Comparison of ENCODE assay signal across 8 cellular contexts in the genomic region with DNA sequence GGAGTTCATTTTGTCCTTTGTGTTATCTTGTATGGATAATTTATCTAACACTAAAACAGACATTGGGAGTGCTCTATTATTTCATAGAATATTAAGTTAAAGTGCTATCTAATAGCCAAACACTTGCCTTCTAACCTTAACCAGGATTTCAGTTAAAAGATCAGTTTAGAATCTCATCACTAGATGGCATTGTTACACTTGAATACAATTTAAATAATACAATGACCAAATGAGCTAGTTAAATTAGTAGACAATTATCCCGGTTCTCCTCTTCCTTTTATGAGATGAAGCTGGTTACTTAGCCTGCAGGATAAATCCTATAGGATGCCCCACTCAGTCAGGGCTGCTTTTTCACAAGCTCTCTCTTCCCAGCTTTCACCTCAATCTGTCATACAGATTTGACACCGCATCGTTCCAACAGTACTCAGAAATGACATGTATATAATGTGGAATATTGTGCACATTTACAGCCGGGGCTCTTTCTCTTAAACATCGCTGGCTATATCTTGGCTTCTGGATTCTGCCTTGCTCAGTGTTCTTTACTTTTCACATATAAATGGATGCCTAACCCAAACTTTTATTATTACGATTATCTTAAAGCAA.
A peak's percentile ranks its signal among the peaks of the same experiment; 100 is the strongest.
DNase-seq lines count a peak whose midpoint lies in the region; ATAC-seq, FAIRE-seq and TF ChIP-seq lines count a peak whose summit lies in the region.

No MANE protein-coding gene starts in this region.

- TF ChIP-seq RAD21 in Ishikawa (IDR thresholded peaks at IDR 0.05; ENCODE audit: low read depth), result peak; percentile 63

- POLR2A ChIA-PET in activated CD8-positive, alpha-beta T cell treated with anti-CD3 and anti-CD28 coated beads, Interleukin-2, amount 10 ng/mL, durations not matched to agents 7 days and 5 days (lab: Charles Lee), result no interaction called here
- POLR2A ChIA-PET in naive thymus-derived CD4-positive, alpha-beta T cell (lab: Charles Lee), result no interaction called here

- H3K27ac Mint-ChIP-seq in activated CD8-positive, alpha-beta T cell treated with anti-CD3 and anti-CD28 coated beads, Interleukin-2, amount 10 ng/mL, durations not matched to agents 7 days and 5 days, result no peak overlapping the region
- H3K27ac Mint-ChIP-seq in stimulated activated naive B cell treated with anti-CD40 and anti-IgM and Interleukin-4, amounts not matched to agents 10 μg/mL and 1 μg/mL and 100 μg/mL, for 72 hours, result no peak overlapping the region
- no peak overlapping the region for H3K27ac Mint-ChIP-seq in naive thymus-derived CD4-positive, alpha-beta T cell

- H3K9me3 Mint-ChIP-seq in activated CD8-positive, alpha-beta T cell treated with anti-CD3 and anti-CD28 coated beads, Interleukin-2, amount 10 ng/mL, durations not matched to agents 7 days and 5 days (ENCODE audit: insufficient read depth), result no peaks in the 10 kb centered on the region
- H3K9me3 Mint-ChIP-seq in stimulated activated naive B cell treated with anti-CD40 and anti-IgM and Interleukin-4, amounts not matched to agents 10 μg/mL and 1 μg/mL and 100 μg/mL, for 72 hours, result no peaks in the 10 kb centered on the region
- H3K9me3 Mint-ChIP-seq in naive thymus-derived CD4-positive, alpha-beta T cell, result no peaks in the 10 kb centered on the region

- peak; percentile 80 for FAIRE-seq in G401.6 (lab: Jason Lieb, UNC)

- H3K27me3 ChIP-seq in RWPE2 (ENCODE audit: insufficient read depth, poor library complexity, severe bottlenecking), result no peaks in the 10 kb centered on the region
- peaks cover 0 to 3% of the 10 kb centered on the region in 2 donors for H3K27me3 ChIP-seq in naive thymus-derived CD4-positive, alpha-beta T cell (ENCODE audit: control insufficient read depth in 2 of 2, insufficient read depth in 2 of 2, low read length in 2 of 2)

- CTCF ChIA-PET in activated CD8-positive, alpha-beta T cell treated with anti-CD3 and anti-CD28 coated beads, Interleukin-2, amount 10 ng/mL, durations not matched to agents 7 days and 5 days (lab: Charles Lee), result interaction anchor here (0.7 to 1.0 kb wide), 2 partner anchors 9 to 1212 kb away, joined by 3 read pairs; no protein-coding TSS in a partner anchor
- CTCF ChIA-PET in naive thymus-derived CD4-positive, alpha-beta T cell (lab: Charles Lee), result interaction anchor here (1.9 to 3.4 kb wide), 2 partner anchors 1212 to 1816 kb away, joined by 10 read pairs; no protein-coding TSS in a partner anchor

- no peaks in the 10 kb centered on the region for H3K36me3 Mint-ChIP-seq in activated CD8-positive, alpha-beta T cell treated with anti-CD3 and anti-CD28 coated beads, Interleukin-2, amount 10 ng/mL, durations not matched to agents 7 days and 5 days (ENCODE audit: low read depth)
- no peaks in the 10 kb centered on the region for H3K36me3 Mint-ChIP-seq in stimulated activated naive B cell treated with anti-CD40 and anti-IgM and Interleukin-4, amounts not matched to agents 10 μg/mL and 1 μg/mL and 100 μg/mL, for 72 hours
- no peaks in the 10 kb centered on the region for H3K36me3 Mint-ChIP-seq in naive thymus-derived CD4-positive, alpha-beta T cell

- TF ChIP-seq CTCF in RWPE2 (IDR thresholded peaks at IDR 0.05; ENCODE audit: poor library complexity, severe bottlenecking), result peak; percentile 63

- DNase-seq in RWPE2 (ENCODE audit: low spot score) (no peak), foreskin melanocyte (peak; percentile 40)
- DNase-seq in activated CD8-positive, alpha-beta T cell treated with anti-CD3 and anti-CD28 coated beads, Interleukin-2, amount 10 ng/mL, durations not matched to agents 7 days and 5 days, result no peak
- no peak for DNase-seq in stimulated activated naive B cell treated with anti-CD40 and anti-IgM and Interleukin-4, amounts not matched to agents 10 μg/mL and 1 μg/mL and 100 μg/mL, for 72 hours
- no peak for DNase-seq in naive thymus-derived CD4-positive, alpha-beta T cell

- 0 out of 3 replicates have a peak, but pooled peaks have one; percentile 41 for ATAC-seq in RWPE2 (ENCODE audit: low read depth)
- ATAC-seq in activated CD8-positive, alpha-beta T cell treated with anti-CD3 and anti-CD28 coated beads, Interleukin-2, amount 10 ng/mL, durations not matched to agents 7 days and 5 days, result no peak
- no peak for ATAC-seq in stimulated activated naive B cell treated with anti-CD40 and anti-IgM and Interleukin-4, amounts not matched to agents 10 μg/mL and 1 μg/mL and 100 μg/mL, for 72 hours (replicated peaks)
- ATAC-seq in naive thymus-derived CD4-positive, alpha-beta T cell, result no peak
- no peak for ATAC-seq in GM18870 (IDR thresholded peaks at IDR 0.05; ENCODE audit: unreplicated experiment)

- TF ChIP-seq EP300 in Ishikawa (IDR thresholded peaks at IDR 0.05; ENCODE audit: borderline replicate concordance), result no peak

- H3K4me3 ChIP-seq in RWPE2 (ENCODE audit: severe bottlenecking), result no peak overlapping the region
- H3K4me3 ChIP-seq in naive thymus-derived CD4-positive, alpha-beta T cell (ENCODE audit: low read length), result no peak overlapping the region

- H3K4me3 Mint-ChIP-seq in activated CD8-positive, alpha-beta T cell treated with anti-CD3 and anti-CD28 coated beads, Interleukin-2, amount 10 ng/mL, durations not matched to agents 7 days and 5 days, result no peak overlapping the region
- H3K4me3 Mint-ChIP-seq in stimulated activated naive B cell treated with anti-CD40 and anti-IgM and Interleukin-4, amounts not matched to agents 10 μg/mL and 1 μg/mL and 100 μg/mL, for 72 hours, result no peak overlapping the region
- H3K4me3 Mint-ChIP-seq in naive thymus-derived CD4-positive, alpha-beta T cell, result no peak overlapping the region

- H3K9me3 ChIP-seq in RWPE2 (ENCODE audit: severe bottlenecking), result no peaks in the 10 kb centered on the region
- no peaks in the 10 kb centered on the region for H3K9me3 ChIP-seq in naive thymus-derived CD4-positive, alpha-beta T cell (ENCODE audit: control insufficient read depth in 2 of 3, low read length in 3 of 3)

- intact Hi-C loops in naive thymus-derived CD4-positive, alpha-beta T cell (cut with micrococcal nuclease), result loop anchor here (1.0 to 5.0 kb wide), 3 partner anchors 1212 to 1817 kb away; no protein-coding TSS in a partner anchor

- H3K4me1 Mint-ChIP-seq in activated CD8-positive, alpha-beta T cell treated with anti-CD3 and anti-CD28 coated beads, Interleukin-2, amount 10 ng/mL, durations not matched to agents 7 days and 5 days (ENCODE audit: low read depth), result no peaks in the 10 kb centered on the region
- H3K4me1 Mint-ChIP-seq in stimulated activated naive B cell treated with anti-CD40 and anti-IgM and Interleukin-4, amounts not matched to agents 10 μg/mL and 1 μg/mL and 100 μg/mL, for 72 hours, result peaks cover 0 to 2% of the 10 kb centered on the region in 2 donors
- peaks cover 0 to 4% (median 0%) of the 10 kb centered on the region in 7 donors for H3K4me1 Mint-ChIP-seq in naive thymus-derived CD4-positive, alpha-beta T cell

- no peaks in the 10 kb centered on the region for H3K27me3 Mint-ChIP-seq in activated CD8-positive, alpha-beta T cell treated with anti-CD3 and anti-CD28 coated beads, Interleukin-2, amount 10 ng/mL, durations not matched to agents 7 days and 5 days (ENCODE audit: low read depth)
- no peaks in the 10 kb centered on the region for H3K27me3 Mint-ChIP-seq in stimulated activated naive B cell treated with anti-CD40 and anti-IgM and Interleukin-4, amounts not matched to agents 10 μg/mL and 1 μg/mL and 100 μg/mL, for 72 hours
- peaks cover 0 to 8% (median 6%) of the 10 kb centered on the region in 5 donors for H3K27me3 Mint-ChIP-seq in naive thymus-derived CD4-positive, alpha-beta T cell

- H3K36me3 ChIP-seq in RWPE2 (ENCODE audit: low read depth), result no peaks in the 10 kb centered on the region
- no peaks in the 10 kb centered on the region for H3K36me3 ChIP-seq in naive thymus-derived CD4-positive, alpha-beta T cell (ENCODE audit: control insufficient read depth in 2 of 3, insufficient read depth in 3 of 3, low read length in 3 of 3)

- H3K27ac ChIP-seq in RWPE2 (ENCODE audit: poor library complexity, severe bottlenecking), result no peak overlapping the region
- no peak overlapping the region for H3K27ac ChIP-seq in naive thymus-derived CD4-positive, alpha-beta T cell (ENCODE audit: low read depth, low read length)

- H3K4me1 ChIP-seq in RWPE2 (ENCODE audit: insufficient read depth, poor library complexity, severe bottlenecking), result no peaks in the 10 kb centered on the region
- H3K4me1 ChIP-seq in naive thymus-derived CD4-positive, alpha-beta T cell (ENCODE audit: control insufficient read depth in 2 of 2, insufficient read depth in 2 of 2, low read length in 2 of 2), result no peaks in the 10 kb centered on the region

TF ChIP-seq in Ishikawa, 13 proteins besides CTCF, POLR2A, EP300 and RAD21:
- TF ChIP-seq EGR1 (IDR thresholded peaks at IDR 0.05), result no peak
- TF ChIP-seq CEBPB (IDR thresholded peaks at IDR 0.05), result no peak
- no peak for TF ChIP-seq TCF12 (IDR thresholded peaks at IDR 0.05; ENCODE audit: low read depth)
- no peak for TF ChIP-seq NFIC (IDR thresholded peaks at IDR 0.05)
- TF ChIP-seq TEAD4 (IDR thresholded peaks at IDR 0.05), result no peak
- no peak for TF ChIP-seq YY1 (IDR thresholded peaks at IDR 0.05; ENCODE audit: low read depth)
TF ChIP-seq in Ishikawa: peak in this region for 0.
